Comparison of ENCODE assay signal across 10 cellular contexts in the genomic region with DNA sequence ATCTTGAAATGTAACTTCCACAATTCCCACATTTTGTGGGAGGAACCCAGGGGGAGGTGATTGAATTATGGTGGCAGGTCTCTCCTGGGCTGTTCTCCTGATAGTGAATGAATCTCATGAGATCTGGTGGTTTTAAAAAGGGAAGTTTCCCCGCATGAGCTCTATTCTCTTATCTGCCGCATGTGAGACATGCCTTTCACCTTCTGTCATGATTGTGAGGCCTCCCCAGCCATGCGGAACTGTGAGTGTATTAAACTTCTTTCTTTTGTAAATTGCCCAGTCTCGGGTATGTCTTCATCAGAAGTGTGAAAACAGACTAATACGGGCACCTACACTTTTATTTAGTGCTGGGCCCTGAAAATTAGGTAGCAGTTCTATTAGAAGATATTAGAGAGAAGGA. TPM values are rescaled to one million over a fixed set of nuclear protein-coding genes. Genes with fewer than 3 reads are reported as not detected.
A peak's percentile ranks its signal among the peaks of the same experiment; 100 is the strongest.
DNase-seq lines count a peak whose midpoint lies in the region; ATAC-seq lines count a peak whose summit lies in the region.
"Had no signal": no experiment of that assay in that cellular context is flagged by ENCODE, and none has a peak within 500 bp of the region (broad histone marks: within the 10 kb centered on the region; RNA-seq: fewer than 3 reads in every experiment).

No MANE protein-coding gene starts in this region.

- ATAC-seq in GM19452 (IDR thresholded peaks at IDR 0.05; ENCODE audit: unreplicated experiment), result peak; percentile 61
- peak; percentile 71 for ATAC-seq in HG02943 (IDR thresholded peaks at IDR 0.05; ENCODE audit: low read depth, unreplicated experiment)
- no peak for ATAC-seq in GM21515 (IDR thresholded peaks at IDR 0.05; ENCODE audit: unreplicated experiment)
- ATAC-seq in activated T-cell treated with anti-CD3 and anti-CD28 coated beads, Interleukin-2, amount 50 U/mL, for 72 hours (replicated peaks in 1 of 2), result no peak

- no peaks in the 10 kb centered on the region for H3K4me1 Mint-ChIP-seq in activated T-cell treated with anti-CD3 and anti-CD28 coated beads, Interleukin-2, amount 50 U/mL, for 72 hours (ENCODE audit: low read depth)

- DNase-seq in OCI-M1 (lab: John Stamatoyannopoulos, UW) (peak; percentile 29), epidermal melanocyte (ENCODE audit: insufficient read length, low spot score) (no peak), amygdala (lab: John Stamatoyannopoulos, UW) (no peak)
- DNase-seq in activated T-cell treated with anti-CD3 and anti-CD28 coated beads, Interleukin-2, amount 50 U/mL, for 72 hours, result no peak
- DNase-seq: esophagus squamous epithelium, Karpas-422 had no signal

- H3K9me3 Mint-ChIP-seq in activated T-cell treated with anti-CD3 and anti-CD28 coated beads, Interleukin-2, amount 50 U/mL, for 72 hours, result no peaks in the 10 kb centered on the region

- H3K36me3 Mint-ChIP-seq in activated T-cell treated with anti-CD3 and anti-CD28 coated beads, Interleukin-2, amount 50 U/mL, for 72 hours (ENCODE audit: insufficient read depth in 2 of 2), result no peaks in the 10 kb centered on the region

- H3K27ac Mint-ChIP-seq in activated T-cell treated with anti-CD3 and anti-CD28 coated beads, Interleukin-2, amount 50 U/mL, for 72 hours, result no peak overlapping the region

- H3K27me3 Mint-ChIP-seq in activated T-cell treated with anti-CD3 and anti-CD28 coated beads, Interleukin-2, amount 50 U/mL, for 72 hours (ENCODE audit: low read depth), result no peaks in the 10 kb centered on the region

- H3K4me3 Mint-ChIP-seq in activated T-cell treated with anti-CD3 and anti-CD28 coated beads, Interleukin-2, amount 50 U/mL, for 72 hours, result no peak overlapping the region

RNA-seq across cellular contexts. Expression of a gene that starts 45.8 kb away (rescaled TPM):
- total RNA-seq in activated T-cell treated with anti-CD3 and anti-CD28 coated beads, Interleukin-2, amount 50 U/mL, for 72 hours, result 1 to 10 TPM; 2.7 TPM
- total RNA-seq: vagina had no signal

Comparison
In these comparisons a context has a peak if more than half of its experiments do, and no peak if none do; other contexts are left out.
1. ATAC-seq: peak in GM19452 (single experiment) and HG02943 (single experiment); none in GM21515 (single experiment) and activated T-cell treated with anti-CD3 and anti-CD28 coated beads, Interleukin-2, amount 50 U/mL, for 72 hours (0 of 2).